ENCODE assay signal across 8 cellular contexts in genomic region chr11:63837027-63837688, GRCh38. TPM values are rescaled to one million over a fixed set of nuclear protein-coding genes. Genes with fewer than 3 reads are reported as not detected.
DNase-seq lines count a peak whose midpoint lies in the region; ATAC-seq and TF ChIP-seq lines count a peak whose summit lies in the region.

No MANE protein-coding gene starts in this region.

- H3K9me3 ChIP-seq in H9 (ENCODE audit: control insufficient read depth, low read depth, low read length) (no peaks in the 10 kb centered on the region), colonic mucosa (no peaks in the 10 kb centered on the region)

- H3K36me3 Mint-ChIP-seq in H9 (ENCODE audit: insufficient read depth in 1 of 3, low read depth in 3 of 3): no peaks in the 10 kb centered on the region; a peak in 1 of 7 replicates
- peaks cover 12% of the 10 kb centered on the region for H3K36me3 Mint-ChIP-seq in activated CD4-positive, alpha-beta T cell treated with anti-CD3 and anti-CD28 coated beads, Interleukin-2, amount 10 ng/mL, durations not matched to agents 24 days and 14 days (ENCODE audit: low read depth)

- ATAC-seq in left lobe of liver (peak; percentile 54), GM18505 (IDR thresholded peaks at IDR 0.05; ENCODE audit: unreplicated experiment) (no peak)

- no peak overlapping the region for H3K14ac ChIP-seq in H9 (ENCODE audit: insufficient read depth, low read length)

- H3K79me1 ChIP-seq in H9 (ENCODE audit: insufficient read depth, low read depth, low read length, poor library complexity, severe bottlenecking): peaks cover 10% of the 10 kb centered on the region

- no peak overlapping the region for H2BK15ac ChIP-seq in H9 (ENCODE audit: low read depth, low read length)

- H3K4me3 Mint-ChIP-seq in H9: peak overlapping the region in 1 of 2 experiments; percentile 20; a peak in 1 of 5 replicates
- H3K4me3 Mint-ChIP-seq in activated CD4-positive, alpha-beta T cell treated with anti-CD3 and anti-CD28 coated beads, Interleukin-2, amount 10 ng/mL, durations not matched to agents 24 days and 14 days: peak overlapping the region; percentile 36

- H3K56ac ChIP-seq in H9 (ENCODE audit: insufficient read length, low read depth, low read length): no peak overlapping the region

- no peak overlapping the region for H2BK5ac ChIP-seq in H9 (ENCODE audit: insufficient read length, low read length)

- H3K4ac ChIP-seq in H9 (ENCODE audit: low read depth, low read length): no peak overlapping the region

- H3K4me3 ChIP-seq in colonic mucosa: no peak overlapping the region

- peak; percentile 84 for DNase-seq in AG08395 (ENCODE audit: low spot score)
- DNase-seq in H9: peak; percentile 83
- DNase-seq in NCI-H510A treated with DMSO at 0.1 percent for 48 hours (lab: John Stamatoyannopoulos, UW): peak; percentile 90
- peak; percentile 94 for DNase-seq in activated CD4-positive, alpha-beta T cell treated with anti-CD3 and anti-CD28 coated beads, Interleukin-2, amount 10 ng/mL, durations not matched to agents 24 days and 14 days
- peak; percentile 92 for DNase-seq in colonic mucosa
- DNase-seq in left lobe of liver (ENCODE audit: low spot score): peak; percentile 78
- DNase-seq in stimulated activated CD4-positive, alpha-beta T cell treated with anti-CD3 and anti-CD28 coated beads, Interleukin-4, amount 100 ng/mL, for 4 hours: peak; percentile 57 to 68

- H3K4me1 ChIP-seq in H9 (ENCODE audit: insufficient read depth, low read length) (peaks cover 9% of the 10 kb centered on the region), colonic mucosa (peaks cover 18% of the 10 kb centered on the region)

- H3K23ac ChIP-seq in H9 (ENCODE audit: insufficient read length, low read depth, low read length): no peak overlapping the region

- no peak overlapping the region for H3K4me2 ChIP-seq in H9 (ENCODE audit: insufficient read depth, insufficient read length, low read length)

- H2AFZ ChIP-seq in H9 (ENCODE audit: low read length): no peak overlapping the region

- no peak overlapping the region; a peak in 2 of 7 replicates for H3K27ac Mint-ChIP-seq in H9
- peak overlapping the region; percentile 84 for H3K27ac Mint-ChIP-seq in activated CD4-positive, alpha-beta T cell treated with anti-CD3 and anti-CD28 coated beads, Interleukin-2, amount 10 ng/mL, durations not matched to agents 24 days and 14 days

- H2BK12ac ChIP-seq in H9 (ENCODE audit: insufficient read length, low read depth, low read length): no peak overlapping the region

- no peak overlapping the region for H4K5ac ChIP-seq in H9 (ENCODE audit: insufficient read length, low read depth, low read length)

- no peaks in the 10 kb centered on the region for H3K27me3 ChIP-seq in H9 (ENCODE audit: insufficient read depth, low read length)
- H3K27me3 ChIP-seq in colonic mucosa: no peaks in the 10 kb centered on the region

- no peak overlapping the region for H3T11ph ChIP-seq in H9 (ENCODE audit: low read length)

- H2BK20ac ChIP-seq in H9 (ENCODE audit: low read depth, low read length, poor library complexity, severe bottlenecking): no peak overlapping the region

- no peak overlapping the region for H4K91ac ChIP-seq in H9 (ENCODE audit: insufficient read length, low read depth, low read length)

- no peaks in the 10 kb centered on the region for H3K27me3 Mint-ChIP-seq in H9 (ENCODE audit: low read depth)
- no peaks in the 10 kb centered on the region for H3K27me3 Mint-ChIP-seq in activated CD4-positive, alpha-beta T cell treated with anti-CD3 and anti-CD28 coated beads, Interleukin-2, amount 10 ng/mL, durations not matched to agents 24 days and 14 days

- H2AK5ac ChIP-seq in H9 (ENCODE audit: insufficient read length, low read length): no peak overlapping the region

- peaks cover 15% of the 10 kb centered on the region for H3K23me2 ChIP-seq in H9 (ENCODE audit: insufficient read length, low read depth, low read length, poor library complexity, severe bottlenecking)

- H3K27ac ChIP-seq in H9 (ENCODE audit: insufficient read length, low read depth, low read length) (no peak overlapping the region), colonic mucosa (peak overlapping the region; percentile 84)

- H3K36me3 ChIP-seq in colonic mucosa: no peaks in the 10 kb centered on the region

- H3K9me3 Mint-ChIP-seq in H9: peaks cover 0 to 4% of the 10 kb centered on the region in 2 experiments; a peak in 1 of 5 replicates
- H3K9me3 Mint-ChIP-seq in activated CD4-positive, alpha-beta T cell treated with anti-CD3 and anti-CD28 coated beads, Interleukin-2, amount 10 ng/mL, durations not matched to agents 24 days and 14 days: no peaks in the 10 kb centered on the region

- H2BK120ac ChIP-seq in H9 (ENCODE audit: low read depth, low read length, poor library complexity, severe bottlenecking): no peak overlapping the region

- TF ChIP-seq CTCF in H9 (conservative IDR thresholded peaks at IDR 0.05): peak; percentile 91
- peak; percentile 71 for TF ChIP-seq CTCF in colonic mucosa (IDR thresholded peaks at IDR 0.05)

- H4K20me1 ChIP-seq in H9 (ENCODE audit: control insufficient read depth, insufficient read depth, insufficient read length): no peaks in the 10 kb centered on the region

- no peak for TF ChIP-seq POLR2A in GM18505 (IDR thresholded peaks at IDR 0.05; ENCODE audit: borderline replicate concordance, extremely low read depth, insufficient read depth, insufficient read length)

- H4K8ac ChIP-seq in H9 (replicated peaks; ENCODE audit: insufficient read length, low read depth, low read length): no peak overlapping the region

- no peak overlapping the region for H3K18ac ChIP-seq in H9 (ENCODE audit: insufficient read length, low read depth, low read length)

- intact Hi-C loops in activated CD4-positive, alpha-beta T cell treated with anti-CD3 and anti-CD28 coated beads, Interleukin-2, amount 10 ng/mL, durations not matched to agents 24 days and 14 days (cut with micrococcal nuclease): loop anchor here (1.0 to 5.0 kb wide), 6 partner anchors 35 to 311 kb away; partner anchors contain the start of gene OTUB1
- intact Hi-C loops in colonic mucosa (cut with DNase I): loop anchor here (1.0 to 10.0 kb wide), 4 partner anchors 70 to 308 kb away; partner anchors contain the start of gene ZFTA

- no CpG with 5 or more reads among the region's 5 CpGs for WGBS in H9 (ENCODE audit: extremely low coverage, insufficient read length, low lambda C conversion rate)

- H3K9ac ChIP-seq in H9 (ENCODE audit: extremely low read depth, insufficient read length, low read length) (no peak overlapping the region), colonic mucosa (ENCODE audit: low read depth in 2 of 2, low read length in 2 of 2) (peak overlapping the region in 1 of 2 donors; percentile 88)

- H3K79me2 ChIP-seq in H9 (ENCODE audit: insufficient read depth, low read length): peaks cover 23% of the 10 kb centered on the region; the same call in 1 of the 2 replicates

- peaks cover 50 to 57% of the 10 kb centered on the region in 2 experiments for H3K4me1 Mint-ChIP-seq in H9
- H3K4me1 Mint-ChIP-seq in activated CD4-positive, alpha-beta T cell treated with anti-CD3 and anti-CD28 coated beads, Interleukin-2, amount 10 ng/mL, durations not matched to agents 24 days and 14 days: peaks cover 40% of the 10 kb centered on the region

RNA-seq across cellular contexts. Expression of gene MARK2, which starts 1.8 kb away (rescaled TPM):
- total RNA-seq in H9 (2021): 45.7 and 49.6 TPM in 2 replicates
- 34.2 and 41.0 TPM in 2 replicates for total RNA-seq in activated CD4-positive, alpha-beta T cell treated with anti-CD3 and anti-CD28 coated beads, Interleukin-2, amount 10 ng/mL, durations not matched to agents 24 days and 14 days
- 10 to 100 TPM; 86.8 to 96.8 TPM for total RNA-seq in colonic mucosa
- total RNA-seq in left lobe of liver: 13.0 TPM

RNA-seq across cellular contexts. Expression of gene SPINDOC, which starts 23.9 kb away (rescaled TPM):
- total RNA-seq in H9 (2021) (121 TPM in 2 replicates), colonic mucosa (10 to 100 TPM in 1 of 2 donors, 1 to 10 TPM in 1; 9.3 to 11.8 TPM), left lobe of liver (3.4 TPM)
- 60.2 and 65.8 TPM in 2 replicates for total RNA-seq in activated CD4-positive, alpha-beta T cell treated with anti-CD3 and anti-CD28 coated beads, Interleukin-2, amount 10 ng/mL, durations not matched to agents 24 days and 14 days
